Comparison of ENCODE assay signal across 8 cellular contexts in the genomic region with DNA sequence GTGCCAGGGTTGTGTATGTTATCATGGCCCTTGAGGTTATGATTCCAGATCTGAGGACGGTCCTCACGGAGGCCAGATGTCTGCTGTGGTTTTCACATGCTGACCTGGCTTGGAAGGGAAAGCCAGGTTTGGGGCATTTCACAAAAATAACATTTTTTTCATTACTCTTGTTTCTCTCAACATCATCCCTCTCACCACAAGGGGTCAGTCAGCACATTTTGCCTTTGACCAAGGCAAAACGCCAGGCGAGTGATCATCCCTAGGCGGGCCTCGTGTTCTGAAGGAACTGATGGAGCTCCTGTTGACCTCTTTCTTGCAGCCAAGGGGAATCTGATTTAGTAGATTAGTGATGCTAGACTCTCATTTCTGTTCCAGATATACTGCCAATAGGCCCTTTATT.
DNase-seq lines count a peak whose midpoint lies in the region; ATAC-seq, FAIRE-seq and TF ChIP-seq lines count a peak whose summit lies in the region.

No MANE protein-coding gene starts in this region.

- H3K4me1 Mint-ChIP-seq in activated T-cell treated with anti-CD3 and anti-CD28 coated beads, Interleukin-2, amount 50 U/mL, for 24 hours (ENCODE audit: low read depth) = no peaks in the 10 kb centered on the region
- no peaks in the 10 kb centered on the region for H3K4me1 Mint-ChIP-seq in activated CD8-positive, alpha-beta T cell treated with anti-CD3 and anti-CD28 coated beads, Interleukin-2, amount 10 ng/mL, durations not matched to agents 7 days and 5 days (ENCODE audit: low read depth)

- H3K9me3 Mint-ChIP-seq in activated T-cell treated with anti-CD3 and anti-CD28 coated beads, Interleukin-2, amount 50 U/mL, for 24 hours = no peaks in the 10 kb centered on the region
- no peaks in the 10 kb centered on the region for H3K9me3 Mint-ChIP-seq in activated CD8-positive, alpha-beta T cell treated with anti-CD3 and anti-CD28 coated beads, Interleukin-2, amount 10 ng/mL, durations not matched to agents 7 days and 5 days (ENCODE audit: insufficient read depth)

- FAIRE-seq in HTR-8/SVneo (lab: Jason Lieb, UNC) = no peak

- no peak overlapping the region for H3K4me3 ChIP-seq in smooth muscle cell

- no peak overlapping the region for H3K4me3 Mint-ChIP-seq in activated T-cell treated with anti-CD3 and anti-CD28 coated beads, Interleukin-2, amount 50 U/mL, for 24 hours
- H3K4me3 Mint-ChIP-seq in activated CD8-positive, alpha-beta T cell treated with anti-CD3 and anti-CD28 coated beads, Interleukin-2, amount 10 ng/mL, durations not matched to agents 7 days and 5 days = no peak overlapping the region

- no peak overlapping the region for H3K4me2 ChIP-seq in smooth muscle cell

- no peaks in the 10 kb centered on the region for H3F3A ChIP-seq in smooth muscle cell (ENCODE audit: low read depth)

- no peaks in the 10 kb centered on the region for H3K36me3 ChIP-seq in smooth muscle cell (ENCODE audit: low read depth)

- CTCF ChIA-PET in activated CD8-positive, alpha-beta T cell treated with anti-CD3 and anti-CD28 coated beads, Interleukin-2, amount 10 ng/mL, durations not matched to agents 7 days and 5 days (lab: Charles Lee) = interaction anchor here (1.0 to 1.7 kb wide), 8 partner anchors 9 to 381 kb away, joined by 3 to 12 read pairs (median 4); a partner anchor contains a TSS

- no peaks in the 10 kb centered on the region for H3K79me2 ChIP-seq in smooth muscle cell (ENCODE audit: low read depth)

- H3K27me3 ChIP-seq in smooth muscle cell (ENCODE audit: low read depth) = peaks cover 11% of the 10 kb centered on the region

- POLR2A ChIA-PET in activated CD8-positive, alpha-beta T cell treated with anti-CD3 and anti-CD28 coated beads, Interleukin-2, amount 10 ng/mL, durations not matched to agents 7 days and 5 days (lab: Charles Lee) = interaction anchor here (1.0 kb wide), 1 partner anchor 134 kb away, joined by 3 read pairs; a partner anchor contains a TSS

- no peak overlapping the region for H3K9ac ChIP-seq in smooth muscle cell (ENCODE audit: low read depth)

- no peaks in the 10 kb centered on the region for H3K36me3 Mint-ChIP-seq in activated T-cell treated with anti-CD3 and anti-CD28 coated beads, Interleukin-2, amount 50 U/mL, for 24 hours (ENCODE audit: low read depth)
- H3K36me3 Mint-ChIP-seq in activated CD8-positive, alpha-beta T cell treated with anti-CD3 and anti-CD28 coated beads, Interleukin-2, amount 10 ng/mL, durations not matched to agents 7 days and 5 days (ENCODE audit: low read depth) = no peaks in the 10 kb centered on the region

- no peak overlapping the region for H2AFZ ChIP-seq in smooth muscle cell (ENCODE audit: low read depth)

- peak; percentile 65 for TF ChIP-seq CTCF in smooth muscle cell (IDR thresholded peaks at IDR 0.05; ENCODE audit: borderline replicate concordance, insufficient read depth, poor library complexity, severe bottlenecking)

- H3K27ac Mint-ChIP-seq in activated T-cell treated with anti-CD3 and anti-CD28 coated beads, Interleukin-2, amount 50 U/mL, for 24 hours = no peak overlapping the region
- H3K27ac Mint-ChIP-seq in activated CD8-positive, alpha-beta T cell treated with anti-CD3 and anti-CD28 coated beads, Interleukin-2, amount 10 ng/mL, durations not matched to agents 7 days and 5 days = no peak overlapping the region

- peak; percentile 31 for DNase-seq in activated T-cell treated with anti-CD3 and anti-CD28 coated beads, Interleukin-2, amount 50 U/mL, for 48 hours
- no peak for DNase-seq in activated T-cell treated with anti-CD3 and anti-CD28 coated beads, Interleukin-2, amount 50 U/mL, for 24 hours
- DNase-seq in HTR-8/SVneo (ENCODE audit: insufficient read length, low spot score) (peak; percentile 50), hepatic stellate cell (ENCODE audit: low spot score) (peak; percentile 72), smooth muscle cell (lab: John Stamatoyannopoulos, UW; ENCODE audit: unreplicated experiment) (peak; percentile 4)
- peak; percentile 33 for DNase-seq in activated CD8-positive, alpha-beta T cell treated with anti-CD3 and anti-CD28 coated beads, Interleukin-2, amount 10 ng/mL, durations not matched to agents 7 days and 5 days
- DNase-seq in stimulated activated naive CD4-positive, alpha-beta T cell (lab: John Stamatoyannopoulos, UW) = no peak

- no peaks in the 10 kb centered on the region for H3K9me3 ChIP-seq in smooth muscle cell (replicated peaks; ENCODE audit: low read depth)

- H3K27ac ChIP-seq in smooth muscle cell (ENCODE audit: low read depth) = no peak overlapping the region

- H4K20me1 ChIP-seq in smooth muscle cell (ENCODE audit: low read depth) = no peaks in the 10 kb centered on the region

- no peak for ATAC-seq in activated CD8-positive, alpha-beta T cell treated with anti-CD3 and anti-CD28 coated beads, Interleukin-2, amount 10 ng/mL, durations not matched to agents 7 days and 5 days
- ATAC-seq in GM18868 (IDR thresholded peaks at IDR 0.05; ENCODE audit: unreplicated experiment) = no peak

- 37% methylated on average over 6 of the region's 6 CpGs for WGBS in smooth muscle cell (ENCODE audit: low lambda C conversion rate)

- H3K27me3 Mint-ChIP-seq in activated T-cell treated with anti-CD3 and anti-CD28 coated beads, Interleukin-2, amount 50 U/mL, for 24 hours = peaks cover 12% of the 10 kb centered on the region
- peaks cover 15% of the 10 kb centered on the region for H3K27me3 Mint-ChIP-seq in activated CD8-positive, alpha-beta T cell treated with anti-CD3 and anti-CD28 coated beads, Interleukin-2, amount 10 ng/mL, durations not matched to agents 7 days and 5 days (ENCODE audit: low read depth)

- H3K4me1 ChIP-seq in smooth muscle cell (ENCODE audit: low read depth) = no peaks in the 10 kb centered on the region

Comparison
In these comparisons a context has a peak if more than half of its experiments do, and no peak if none do; other contexts are left out.
1. DNase-seq: peak in activated T-cell treated with anti-CD3 and anti-CD28 coated beads, Interleukin-2, amount 50 U/mL, for 48 hours (2 of 2), HTR-8/SVneo (single experiment), activated CD8-positive, alpha-beta T cell treated with anti-CD3 and anti-CD28 coated beads, Interleukin-2, amount 10 ng/mL, durations not matched to agents 7 days and 5 days (single experiment), hepatic stellate cell (single experiment) and smooth muscle cell (single experiment); none in activated T-cell treated with anti-CD3 and anti-CD28 coated beads, Interleukin-2, amount 50 U/mL, for 24 hours (single experiment) and stimulated activated naive CD4-positive, alpha-beta T cell (0 of 6).